In the genomic region with DNA sequence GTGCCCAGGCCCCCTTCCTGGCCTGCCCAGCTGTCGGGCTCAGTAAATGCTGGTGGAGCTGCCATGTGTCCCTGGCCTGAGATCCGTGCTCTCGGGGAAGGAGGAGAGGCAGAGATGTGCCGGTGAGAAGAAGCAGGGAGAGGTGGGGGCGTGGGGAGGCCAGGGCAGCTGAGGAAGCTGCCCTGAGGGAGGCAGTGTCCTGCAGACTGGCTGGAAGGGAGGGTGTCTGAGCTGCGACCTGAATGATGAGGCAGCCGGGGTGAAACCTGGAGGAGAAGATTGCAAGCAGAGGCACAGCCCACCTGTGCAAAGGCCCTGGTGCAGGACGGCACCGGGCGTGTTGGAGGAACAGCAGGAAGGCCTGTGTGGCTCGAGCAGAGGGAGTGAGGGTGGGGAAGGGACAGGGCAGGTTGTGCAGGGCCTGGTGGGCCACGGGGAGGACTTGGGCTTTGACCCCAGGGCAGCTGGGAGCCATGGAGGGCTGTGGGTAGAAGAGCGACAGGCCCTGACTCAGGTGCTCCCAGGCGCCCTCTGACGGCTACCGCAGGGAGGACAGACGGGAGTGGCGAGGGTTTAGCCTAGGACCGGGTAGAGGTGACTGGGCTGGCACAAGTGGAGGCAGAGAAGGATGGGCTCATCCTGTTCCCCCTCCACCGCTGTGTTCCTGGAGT, we compare ENCODE assay signal across 7 cellular contexts. TPM values are rescaled to one million over a fixed set of nuclear protein-coding genes. Genes with fewer than 3 reads are reported as not detected.
DNase-seq lines count a peak whose midpoint lies in the region; ATAC-seq, FAIRE-seq and TF ChIP-seq lines count a peak whose summit lies in the region.

No MANE protein-coding gene starts in this region.

- no peaks in the 10 kb centered on the region for H3K27me3 Mint-ChIP-seq in activated CD4-positive, alpha-beta memory T cell treated with anti-CD3 and anti-CD28 coated beads, Interleukin-2, amount 10 ng/mL, durations not matched to agents 7 days and 5 days
- peaks cover 1% of the 10 kb centered on the region for H3K27me3 Mint-ChIP-seq in endodermal cell (ENCODE audit: insufficient read depth)
- no peaks in the 10 kb centered on the region for H3K27me3 Mint-ChIP-seq in natural killer cell treated with Interleukin-12 subunit alpha and Interleukin-12 subunit beta and Interleukin-15 and Interleukin-18, amount 100 ng/mL, for 72 hours

- no peak for TF ChIP-seq POLR2A in GM12892 (IDR thresholded peaks at IDR 0.05; ENCODE audit: low read depth, low read length)

- H3K4me1 Mint-ChIP-seq in activated CD4-positive, alpha-beta memory T cell treated with anti-CD3 and anti-CD28 coated beads, Interleukin-2, amount 10 ng/mL, durations not matched to agents 7 days and 5 days = peaks cover 2% of the 10 kb centered on the region
- no peaks in the 10 kb centered on the region for H3K4me1 Mint-ChIP-seq in endodermal cell
- H3K4me1 Mint-ChIP-seq in natural killer cell treated with Interleukin-12 subunit alpha and Interleukin-12 subunit beta and Interleukin-15 and Interleukin-18, amount 100 ng/mL, for 72 hours (ENCODE audit: low read depth in 2 of 2) = peaks cover 0 to 3% of the 10 kb centered on the region in 2 donors

- H3K27ac ChIP-seq in endodermal cell (ENCODE audit: low read depth, low read length) = no peak overlapping the region

- no peaks in the 10 kb centered on the region for H3K4me1 ChIP-seq in endodermal cell (ENCODE audit: control insufficient read depth, insufficient read depth, low read length)

- FAIRE-seq in GM12892 (lab: Jason Lieb, UNC) = peak; percentile 87

- H3K36me3 Mint-ChIP-seq in activated CD4-positive, alpha-beta memory T cell treated with anti-CD3 and anti-CD28 coated beads, Interleukin-2, amount 10 ng/mL, durations not matched to agents 7 days and 5 days (ENCODE audit: low read depth) = peaks cover 2% of the 10 kb centered on the region
- peaks cover 21% of the 10 kb centered on the region for H3K36me3 Mint-ChIP-seq in endodermal cell (ENCODE audit: low read depth)
- H3K36me3 Mint-ChIP-seq in natural killer cell treated with Interleukin-12 subunit alpha and Interleukin-12 subunit beta and Interleukin-15 and Interleukin-18, amount 100 ng/mL, for 72 hours = no peaks in the 10 kb centered on the region

- CTCF ChIA-PET in activated CD4-positive, alpha-beta memory T cell treated with anti-CD3 and anti-CD28 coated beads, Interleukin-2, amount 10 ng/mL, durations not matched to agents 7 days and 5 days (lab: Charles Lee) = interaction anchor here (0.9 kb wide), 1 partner anchor 107 kb away, joined by 3 read pairs; no protein-coding TSS in a partner anchor

- POLR2A ChIA-PET in activated CD4-positive, alpha-beta memory T cell treated with anti-CD3 and anti-CD28 coated beads, Interleukin-2, amount 10 ng/mL, durations not matched to agents 7 days and 5 days (lab: Charles Lee) = interaction anchor here (0.8 kb wide), 1 partner anchor 31 kb away, joined by 3 read pairs; no protein-coding TSS in a partner anchor

- no peak overlapping the region for H3K27ac Mint-ChIP-seq in activated CD4-positive, alpha-beta memory T cell treated with anti-CD3 and anti-CD28 coated beads, Interleukin-2, amount 10 ng/mL, durations not matched to agents 7 days and 5 days
- H3K27ac Mint-ChIP-seq in endodermal cell = no peak overlapping the region
- no peak overlapping the region for H3K27ac Mint-ChIP-seq in natural killer cell treated with Interleukin-12 subunit alpha and Interleukin-12 subunit beta and Interleukin-15 and Interleukin-18, amount 100 ng/mL, for 72 hours

- no peaks in the 10 kb centered on the region for H3K27me3 ChIP-seq in endodermal cell (ENCODE audit: control insufficient read depth, insufficient read depth, low read length, poor library complexity, severe bottlenecking)

- H3K4me3 ChIP-seq in endodermal cell (ENCODE audit: low read length) = no peak overlapping the region

- DNase-seq in GM12892 (ENCODE audit: insufficient read length) = peak; percentile 90
- peak; percentile 74 for DNase-seq in NAMALWA (ENCODE audit: low spot score)
- DNase-seq in activated CD4-positive, alpha-beta memory T cell treated with anti-CD3 and anti-CD28 coated beads, Interleukin-2, amount 10 ng/mL, durations not matched to agents 7 days and 5 days = peak; percentile 78
- DNase-seq in endodermal cell = peak; percentile 92
- no peak for DNase-seq in natural killer cell treated with Interleukin-12 subunit alpha and Interleukin-12 subunit beta and Interleukin-15 and Interleukin-18, amount 100 ng/mL, for 72 hours (ENCODE audit: low spot score)
- peak; percentile 12 for DNase-seq in superior temporal gyrus (ENCODE audit: extremely low spot score)
- DNase-seq in inferior parietal cortex (ENCODE audit: extremely low spot score) = no peak

- H3K9me3 ChIP-seq in endodermal cell (ENCODE audit: control insufficient read depth, low read length) = no peaks in the 10 kb centered on the region

- H3K36me3 ChIP-seq in endodermal cell (ENCODE audit: control insufficient read depth, insufficient read depth, low read length) = peaks cover 13% of the 10 kb centered on the region

- peak; percentile 79 to 83 for ATAC-seq in natural killer cell treated with Interleukin-12 subunit alpha and Interleukin-12 subunit beta and Interleukin-15 and Interleukin-18, amount 100 ng/mL, for 72 hours

- TF ChIP-seq CTCF in endodermal cell (conservative IDR thresholded peaks at IDR 0.05) = peak; percentile 79

- H3K4me3 Mint-ChIP-seq in activated CD4-positive, alpha-beta memory T cell treated with anti-CD3 and anti-CD28 coated beads, Interleukin-2, amount 10 ng/mL, durations not matched to agents 7 days and 5 days = no peak overlapping the region
- no peak overlapping the region for H3K4me3 Mint-ChIP-seq in endodermal cell
- no peak overlapping the region for H3K4me3 Mint-ChIP-seq in natural killer cell treated with Interleukin-12 subunit alpha and Interleukin-12 subunit beta and Interleukin-15 and Interleukin-18, amount 100 ng/mL, for 72 hours

- no peak overlapping the region for H3K9ac ChIP-seq in endodermal cell (ENCODE audit: extremely low read depth, low read length, poor library complexity, severe bottlenecking)

- 60 to 61% methylated on average over 10 to 20 of the region's 20 CpGs for WGBS in endodermal cell (ENCODE audit: insufficient coverage in 1 of 2, insufficient read length in 1 of 2), 2 experiments

- no peaks in the 10 kb centered on the region for H3K9me3 Mint-ChIP-seq in activated CD4-positive, alpha-beta memory T cell treated with anti-CD3 and anti-CD28 coated beads, Interleukin-2, amount 10 ng/mL, durations not matched to agents 7 days and 5 days
- H3K9me3 Mint-ChIP-seq in endodermal cell = no peaks in the 10 kb centered on the region
- no peaks in the 10 kb centered on the region for H3K9me3 Mint-ChIP-seq in natural killer cell treated with Interleukin-12 subunit alpha and Interleukin-12 subunit beta and Interleukin-15 and Interleukin-18, amount 100 ng/mL, for 72 hours

RNA-seq across cellular contexts. Expression of gene CELF5, which starts 14.0 kb away (rescaled TPM):
- not detected for polyA plus RNA-seq in GM12892 (2012; ENCODE audit: missing spikeins)
- under 1 TPM; 0.25 to 0.43 TPM for total RNA-seq in activated CD4-positive, alpha-beta memory T cell treated with anti-CD3 and anti-CD28 coated beads, Interleukin-2, amount 10 ng/mL, durations not matched to agents 7 days and 5 days
- 1 to 10 TPM; 2.6 to 3.5 TPM for total RNA-seq in endodermal cell
- polyA plus RNA-seq in endodermal cell (2013, experiment 1 of 2) = 9.2 TPM
- polyA plus RNA-seq in endodermal cell (2013, experiment 2 of 2) = 7.4 TPM
- total RNA-seq in natural killer cell treated with Interleukin-12 subunit alpha and Interleukin-12 subunit beta and Interleukin-15 and Interleukin-18, amount 100 ng/mL, for 72 hours = under 1 TPM in 1 of 2 donors, not detected in 1; 0.59 TPM

RNA-seq across cellular contexts. Expression of gene NCLN, which starts 24.8 kb away (rescaled TPM):
- polyA plus RNA-seq in GM12892 (2012; ENCODE audit: missing spikeins) = 18.2 TPM
- total RNA-seq in activated CD4-positive, alpha-beta memory T cell treated with anti-CD3 and anti-CD28 coated beads, Interleukin-2, amount 10 ng/mL, durations not matched to agents 7 days and 5 days = 10 to 100 TPM; 49.6 to 52.0 TPM
- total RNA-seq in endodermal cell = 10 to 100 TPM; 80.6 to 91.2 TPM
- polyA plus RNA-seq in endodermal cell (2013, experiment 1 of 2) = 44.2 TPM
- polyA plus RNA-seq in endodermal cell (2013, experiment 2 of 2) = 49.4 TPM
- total RNA-seq in natural killer cell treated with Interleukin-12 subunit alpha and Interleukin-12 subunit beta and Interleukin-15 and Interleukin-18, amount 100 ng/mL, for 72 hours = 100 to 1,000 TPM in 1 of 2 donors, 10 to 100 TPM in 1; 84.4 to 196 TPM

RNA-seq across cellular contexts. Expression of gene S1PR4, which starts 31.9 kb away (rescaled TPM):
- polyA plus RNA-seq in GM12892 (2012; ENCODE audit: missing spikeins) = 3.2 TPM
- 100 to 1,000 TPM; 275 to 280 TPM for total RNA-seq in activated CD4-positive, alpha-beta memory T cell treated with anti-CD3 and anti-CD28 coated beads, Interleukin-2, amount 10 ng/mL, durations not matched to agents 7 days and 5 days
- total RNA-seq in endodermal cell = not detected
- polyA plus RNA-seq in endodermal cell (2013, experiment 1 of 2) = not detected
- polyA plus RNA-seq in endodermal cell (2013, experiment 2 of 2) = not detected
- 10 to 100 TPM; 33.5 to 47.0 TPM for total RNA-seq in natural killer cell treated with Interleukin-12 subunit alpha and Interleukin-12 subunit beta and Interleukin-15 and Interleukin-18, amount 100 ng/mL, for 72 hours

Comparison
In these comparisons a context has a peak if more than half of its experiments do, and no peak if none do; other contexts are left out.
1. DNase-seq: peak in GM12892 (single experiment), NAMALWA (single experiment), activated CD4-positive, alpha-beta memory T cell treated with anti-CD3 and anti-CD28 coated beads, Interleukin-2, amount 10 ng/mL, durations not matched to agents 7 days and 5 days (single experiment), endodermal cell (single experiment) and superior temporal gyrus (single experiment); none in natural killer cell treated with Interleukin-12 subunit alpha and Interleukin-12 subunit beta and Interleukin-15 and Interleukin-18, amount 100 ng/mL, for 72 hours (single experiment) and inferior parietal cortex (single experiment).
2. RNA of gene S1PR4, which starts 31.9 kb away (total RNA-seq): 275 to 280 TPM in activated CD4-positive, alpha-beta memory T cell treated with anti-CD3 and anti-CD28 coated beads, Interleukin-2, amount 10 ng/mL, durations not matched to agents 7 days and 5 days and 33.5 to 47.0 TPM in natural killer cell treated with Interleukin-12 subunit alpha and Interleukin-12 subunit beta and Interleukin-15 and Interleukin-18, amount 100 ng/mL, for 72 hours; not detected in endodermal cell; every median in the first group is over 10 times any median in the second.